ENCODE assay signal across 9 cellular contexts in the genomic region with DNA sequence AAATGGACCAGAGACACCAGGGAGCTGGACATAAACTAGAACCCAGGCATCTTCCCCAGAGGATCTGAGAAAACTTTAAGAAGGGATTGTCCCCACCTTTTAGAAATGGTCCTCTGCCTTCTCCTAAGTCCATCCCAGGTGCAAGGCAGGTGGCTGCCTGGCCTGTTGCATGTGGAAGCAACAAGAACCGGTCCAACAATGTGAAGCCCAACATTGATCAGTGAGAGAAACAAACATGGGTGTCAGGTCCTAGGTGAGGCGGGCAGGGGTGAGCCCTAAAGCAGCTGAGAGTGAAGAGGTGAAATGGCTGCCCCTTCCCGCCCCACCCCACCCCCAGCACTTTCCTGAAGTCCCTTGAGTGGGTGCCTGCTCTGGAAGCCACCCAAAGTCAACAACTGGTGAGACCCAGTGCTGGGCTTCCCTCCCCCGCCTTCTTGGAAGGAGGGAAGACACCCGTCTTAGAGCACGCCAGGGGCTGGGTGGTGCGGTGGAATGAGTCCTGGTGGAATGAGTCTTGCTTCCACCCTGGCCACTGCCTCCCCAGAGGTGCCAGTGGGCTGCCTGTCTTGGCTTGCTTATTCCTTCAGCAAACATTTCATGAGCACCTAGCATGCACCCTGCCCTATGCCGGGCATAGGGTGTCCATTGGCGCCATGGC. TPM values are rescaled to one million over a fixed set of nuclear protein-coding genes. Genes with fewer than 3 reads are reported as not detected.
DNase-seq lines count a peak whose midpoint lies in the region; ATAC-seq and TF ChIP-seq lines count a peak whose summit lies in the region.
"Had no signal": no experiment of that assay in that cellular context is flagged by ENCODE, and none has a peak within 500 bp of the region (broad histone marks: within the 10 kb centered on the region; RNA-seq: fewer than 3 reads in every experiment).

No MANE protein-coding gene starts in this region.

- H3K27ac Mint-ChIP-seq in progenitor cell of endocrine pancreas, result peak overlapping the region; percentile 69

- no TSS peak for BruUV-seq in OCI-LY7 (replicated peaks; lab: Mats Ljungman, UMichigan)

- peaks cover 21% of the 10 kb centered on the region for H3K4me1 Mint-ChIP-seq in progenitor cell of endocrine pancreas (ENCODE audit: low read depth)

- no peaks in the 10 kb centered on the region for H3K9me3 Mint-ChIP-seq in progenitor cell of endocrine pancreas (ENCODE audit: low read depth)

- DNase-seq in OCI-LY7 (ENCODE audit: low spot score) (no peak), epithelial cell of esophagus (ENCODE audit: low read depth) (peak; percentile 9), progenitor cell of endocrine pancreas (ENCODE audit: low spot score, unreplicated experiment) (no peak), SIG-M5 treated with dmso at 0.1 percent for 504 hours (lab: John Stamatoyannopoulos, UW; ENCODE audit: unreplicated experiment) (no peak), NCI-H2081 (lab: John Stamatoyannopoulos, UW) (no peak), hepatic stellate cell (ENCODE audit: low spot score) (no peak)
- DNase-seq: hippocampal formation had no signal

- peaks cover 2% of the 10 kb centered on the region for H3K36me3 Mint-ChIP-seq in progenitor cell of endocrine pancreas (ENCODE audit: insufficient read depth)

- CTCF ChIA-PET in OCI-LY7 (lab: Charles Lee; ENCODE audit: unreplicated experiment), result no interaction called here

- peaks cover 34% of the 10 kb centered on the region for H3K36me3 ChIP-seq in DOHH2 (ENCODE audit: control insufficient read depth, low read length)
- peaks cover 28% of the 10 kb centered on the region for H3K36me3 ChIP-seq in OCI-LY7 (ENCODE audit: insufficient read depth, low read length)

- H3K9me3 ChIP-seq in DOHH2 (ENCODE audit: control insufficient read depth, insufficient read depth, low read length) (no peaks in the 10 kb centered on the region), OCI-LY7 (ENCODE audit: low read length) (no peaks in the 10 kb centered on the region)

- H3K4me1 ChIP-seq in DOHH2 (ENCODE audit: control insufficient read depth, low read length) (peaks cover 20% of the 10 kb centered on the region), OCI-LY7 (ENCODE audit: insufficient read depth, low read length, poor library complexity, severe bottlenecking) (peaks cover 24% of the 10 kb centered on the region)

- peak overlapping the region; percentile 87 for H3K4me2 ChIP-seq in DOHH2 (ENCODE audit: low read length)
- peak overlapping the region; percentile 96 for H3K4me2 ChIP-seq in OCI-LY7 (ENCODE audit: low read length)

- no peak overlapping the region for H3K4me3 ChIP-seq in DOHH2 (ENCODE audit: low read length)
- peak overlapping the region; percentile 89 for H3K4me3 ChIP-seq in OCI-LY7 (ENCODE audit: low read depth, low read length, poor library complexity, severe bottlenecking)
- H3K4me3 ChIP-seq in epithelial cell of esophagus (ENCODE audit: low read length), result no peak overlapping the region

- peaks cover 5% of the 10 kb centered on the region; the same call in 1 of the 2 replicates for H4K20me1 ChIP-seq in DOHH2 (ENCODE audit: control insufficient read depth, insufficient read depth, low read depth, low read length)
- H4K20me1 ChIP-seq in OCI-LY7 (ENCODE audit: insufficient read depth, low read length), result 0 out of 2 replicates have a peak, but pooled peaks cover 8% of the 10 kb centered on the region

- TF ChIP-seq CTCF in DOHH2 (IDR thresholded peaks at IDR 0.05; ENCODE audit: low read depth, low read length, poor library complexity, severe bottlenecking) (no peak), OCI-LY7 (conservative IDR thresholded peaks at IDR 0.05; ENCODE audit: low read length) (no peak), epithelial cell of esophagus (IDR thresholded peaks at IDR 0.05; ENCODE audit: insufficient read depth, low read depth, low read length, missing control alignments) (no peak), progenitor cell of endocrine pancreas (IDR thresholded peaks at IDR 0.05; ENCODE audit: unreplicated experiment) (no peak)

- peaks cover 52% of the 10 kb centered on the region for H3K79me2 ChIP-seq in DOHH2 (ENCODE audit: control insufficient read depth, low read length)
- H3K79me2 ChIP-seq in OCI-LY7 (ENCODE audit: insufficient read depth, low read depth, low read length), result peaks cover 22% of the 10 kb centered on the region

- H3K4me3 Mint-ChIP-seq in progenitor cell of endocrine pancreas (ENCODE audit: low read depth), result peak overlapping the region; percentile 75

- intact Hi-C loops in OCI-LY7 (cut with micrococcal nuclease; ENCODE audit: unreplicated experiment), result no loop called here

- H2AFZ ChIP-seq in OCI-LY7 (ENCODE audit: low read length), result no peak overlapping the region

- no peak for ATAC-seq in GM19397 (IDR thresholded peaks at IDR 0.05; ENCODE audit: unreplicated experiment)

- POLR2A ChIA-PET in OCI-LY7 (lab: Charles Lee), result no interaction called here

- H3K27ac ChIP-seq in DOHH2 (ENCODE audit: low read depth, low read length) (no peak overlapping the region), OCI-LY7 (ENCODE audit: low read depth, low read length, poor library complexity, severe bottlenecking) (no peak overlapping the region)

- no peaks in the 10 kb centered on the region for H3K27me3 Mint-ChIP-seq in progenitor cell of endocrine pancreas

- no peaks in the 10 kb centered on the region for H3K9me2 ChIP-seq in DOHH2 (replicated peaks; ENCODE audit: control insufficient read depth, low read length)
- no peaks in the 10 kb centered on the region for H3K9me2 ChIP-seq in OCI-LY7 (ENCODE audit: insufficient read depth, low read length)

- 0 out of 2 replicates have a peak, but pooled peaks cover 2% of the 10 kb centered on the region for H3F3A ChIP-seq in DOHH2 (ENCODE audit: control insufficient read depth, insufficient read depth)

- H3K27me3 ChIP-seq in DOHH2 (ENCODE audit: control insufficient read depth, low read length), result no peaks in the 10 kb centered on the region

RNA-seq across cellular contexts. Expression of a gene that starts 1.7 kb away (rescaled TPM):
- total RNA-seq in OCI-LY7 (2014; rRNA removed; shearing (Covaris generic)), result 68.4 and 92.9 TPM in 2 replicates
- total RNA-seq in OCI-LY7 (2022) (94.6 and 104 TPM in 2 replicates), progenitor cell of endocrine pancreas (47.4 and 51.8 TPM in 2 replicates)

RNA-seq across cellular contexts. Expression of a gene that starts 14.2 kb away (rescaled TPM):
- 71.0 and 104 TPM in 2 replicates for total RNA-seq in OCI-LY7 (2014; rRNA removed; shearing (Covaris generic))
- total RNA-seq in OCI-LY7 (2022), result 64.5 and 65.7 TPM in 2 replicates
- total RNA-seq in progenitor cell of endocrine pancreas, result 91.6 and 95.2 TPM in 2 replicates

RNA-seq across cellular contexts. Expression of a gene that starts 26.1 kb away (rescaled TPM):
- total RNA-seq in OCI-LY7 (2014; rRNA removed; shearing (Covaris generic)), result 5.4 TPM in 1 of 2 replicates, not detected in the other
- not detected in 2 replicates for total RNA-seq in OCI-LY7 (2022)
- total RNA-seq in progenitor cell of endocrine pancreas, result not detected in 2 replicates

RNA-seq across cellular contexts. Expression of a gene that starts 55.9 kb away (rescaled TPM):
- 52.4 and 57.6 TPM in 2 replicates for total RNA-seq in OCI-LY7 (2014; rRNA removed; shearing (Covaris generic))
- total RNA-seq in OCI-LY7 (2022) (70.4 and 79.0 TPM in 2 replicates), progenitor cell of endocrine pancreas (0.72 and 0.84 TPM in 2 replicates)
